In genomic region chr16:70649300-70649699, GRCh38 we compare ENCODE assay signal across 17 cellular contexts. TPM values are rescaled to one million over a fixed set of nuclear protein-coding genes. Genes with fewer than 3 reads are reported as not detected.
DNase-seq lines count a peak whose midpoint lies in the region; ATAC-seq and TF ChIP-seq lines count a peak whose summit lies in the region.
"Had no signal": no experiment of that assay in that cellular context is flagged by ENCODE, and none has a peak within 500 bp of the region (broad histone marks: within the 10 kb centered on the region; RNA-seq: fewer than 3 reads in every experiment).

No MANE protein-coding gene starts in this region.

- H3K27me3 Mint-ChIP-seq in neural progenitor cell (ENCODE audit: insufficient read depth, low read depth) (peaks cover 8% of the 10 kb centered on the region), MCF 10A (ENCODE audit: insufficient read depth, unreplicated experiment) (no peaks in the 10 kb centered on the region), GM23338 (ENCODE audit: insufficient read depth, low read depth, poor library complexity) (peaks cover 3% of the 10 kb centered on the region)
- H3K27me3 Mint-ChIP-seq: CD4-positive, alpha-beta T cell had no signal

- H2AFZ ChIP-seq in neural progenitor cell (replicated peaks) = no peak overlapping the region
- no peak overlapping the region for H2AFZ ChIP-seq in GM23338

- no peaks in the 10 kb centered on the region for H3K9me3 ChIP-seq in neural progenitor cell (ENCODE audit: low read depth)
- H3K9me3 ChIP-seq: BE2C had no signal

- H3K4me1 ChIP-seq in neural progenitor cell (no peaks in the 10 kb centered on the region), GM23338 (ENCODE audit: insufficient read depth) (no peaks in the 10 kb centered on the region)

- DNase-seq in M059J (ENCODE audit: low read depth) = peak; percentile 56
- DNase-seq in brain microvascular endothelial cell = peak; percentile 48
- DNase-seq in neural progenitor cell (ENCODE audit: low spot score) = no peak
- no peak for DNase-seq in MCF 10A (ENCODE audit: unreplicated experiment)
- no peak for DNase-seq in stimulated activated effector memory CD8-positive, alpha-beta T cell treated with anti-CD3 and anti-CD28 coated beads, Interleukin-12 subunit alpha, Interleukin-12 subunit beta, amount 100 ng/mL, for 72 hours (ENCODE audit: low spot score in 2 of 2)
- DNase-seq in GM23338 (ENCODE audit: low spot score) = no peak
- DNase-seq in NCI-H510A (lab: John Stamatoyannopoulos, UW) = no peak
- DNase-seq: BE2C; Calu3; CD4-positive, alpha-beta T cell; DMS53; KBM-7; NCI-H1048; NCI-H2081 treated with DMSO at 0.1 percent for 48 hours; NCI-H524 treated with DMSO at 0.1 percent for 48 hours; Right ventricle myocardium superior had no signal

- H3K4me1 Mint-ChIP-seq in neural progenitor cell (peaks cover 39% of the 10 kb centered on the region), MCF 10A (ENCODE audit: insufficient read depth, unreplicated experiment) (peaks cover 11% of the 10 kb centered on the region), GM23338 (peaks cover 18% of the 10 kb centered on the region)
- H3K4me1 Mint-ChIP-seq in stimulated activated effector memory CD8-positive, alpha-beta T cell treated with anti-CD3 and anti-CD28 coated beads, Interleukin-12 subunit alpha, Interleukin-12 subunit beta, amount 100 ng/mL, for 72 hours = peaks cover 6% of the 10 kb centered on the region

- H3K36me3 ChIP-seq in brain microvascular endothelial cell (replicated peaks) (no peaks in the 10 kb centered on the region), neural progenitor cell (no peaks in the 10 kb centered on the region), GM23338 (ENCODE audit: insufficient read depth) (no peaks in the 10 kb centered on the region)
- H3K36me3 ChIP-seq: BE2C had no signal

- no peak for ATAC-seq in stimulated activated effector memory CD8-positive, alpha-beta T cell treated with anti-CD3 and anti-CD28 coated beads, Interleukin-12 subunit alpha, Interleukin-12 subunit beta, amount 100 ng/mL, for 72 hours
- no peak for ATAC-seq in GM23338

- peaks cover 3% of the 10 kb centered on the region for H3K36me3 Mint-ChIP-seq in neural progenitor cell
- H3K36me3 Mint-ChIP-seq in MCF 10A (ENCODE audit: insufficient read depth, unreplicated experiment) = no peaks in the 10 kb centered on the region
- H3K36me3 Mint-ChIP-seq in stimulated activated effector memory CD8-positive, alpha-beta T cell treated with anti-CD3 and anti-CD28 coated beads, Interleukin-12 subunit alpha, Interleukin-12 subunit beta, amount 100 ng/mL, for 72 hours = no peaks in the 10 kb centered on the region
- H3K36me3 Mint-ChIP-seq in GM23338 (ENCODE audit: low read depth) = peaks cover 18% of the 10 kb centered on the region

- H3K27ac Mint-ChIP-seq in neural progenitor cell (peak overlapping the region; percentile 21), MCF 10A (ENCODE audit: low read depth, unreplicated experiment) (no peak overlapping the region), GM23338 (no peak overlapping the region)
- no peak overlapping the region for H3K27ac Mint-ChIP-seq in stimulated activated effector memory CD8-positive, alpha-beta T cell treated with anti-CD3 and anti-CD28 coated beads, Interleukin-12 subunit alpha, Interleukin-12 subunit beta, amount 100 ng/mL, for 72 hours
- H3K27ac Mint-ChIP-seq: CD4-positive, alpha-beta T cell had no signal

- intact Hi-C loops in MCF 10A (cut with micrococcal nuclease) = no loop called here

- TF ChIP-seq CTCF in brain microvascular endothelial cell (IDR thresholded peaks at IDR 0.05; ENCODE audit: low read depth, low read length, missing control alignments) (no peak), neural progenitor cell (IDR thresholded peaks at IDR 0.05) (no peak), MCF 10A (IDR thresholded peaks at IDR 0.05; ENCODE audit: unreplicated experiment) (no peak), GM23338 (conservative IDR thresholded peaks at IDR 0.05; ENCODE audit: low read depth in 2 of 2) (no peak)

- H3K9me3 Mint-ChIP-seq in neural progenitor cell = peaks cover 9% of the 10 kb centered on the region
- no peaks in the 10 kb centered on the region for H3K9me3 Mint-ChIP-seq in MCF 10A (ENCODE audit: unreplicated experiment)
- H3K9me3 Mint-ChIP-seq in stimulated activated effector memory CD8-positive, alpha-beta T cell treated with anti-CD3 and anti-CD28 coated beads, Interleukin-12 subunit alpha, Interleukin-12 subunit beta, amount 100 ng/mL, for 72 hours = no peaks in the 10 kb centered on the region
- H3K9me3 Mint-ChIP-seq in GM23338 = peaks cover 12% of the 10 kb centered on the region
- H3K9me3 Mint-ChIP-seq: CD4-positive, alpha-beta T cell had no signal

- BruUV-seq in MCF 10A (replicated peaks; lab: Mats Ljungman, UMichigan) = no TSS peak

- H3K4me3 ChIP-seq in brain microvascular endothelial cell (ENCODE audit: low read depth, low read length) (no peak overlapping the region), neural progenitor cell (no peak overlapping the region), GM23338 (no peak overlapping the region)
- H3K4me3 ChIP-seq: SK-N-MC had no signal

- POLR2A ChIA-PET in MCF 10A (lab: Yijun Ruan, JAX) = no interaction called here

- H3K27me3 ChIP-seq in brain microvascular endothelial cell (replicated peaks) = no peaks in the 10 kb centered on the region
- H3K27me3 ChIP-seq in neural progenitor cell = no peaks in the 10 kb centered on the region
- H3K27me3 ChIP-seq in GM23338 (ENCODE audit: insufficient read depth) = no peaks in the 10 kb centered on the region
- H3K27me3 ChIP-seq: BE2C had no signal

- H3K4me3 Mint-ChIP-seq in neural progenitor cell (no peak overlapping the region), MCF 10A (ENCODE audit: unreplicated experiment) (no peak overlapping the region), GM23338 (no peak overlapping the region)
- no peak overlapping the region for H3K4me3 Mint-ChIP-seq in stimulated activated effector memory CD8-positive, alpha-beta T cell treated with anti-CD3 and anti-CD28 coated beads, Interleukin-12 subunit alpha, Interleukin-12 subunit beta, amount 100 ng/mL, for 72 hours
- H3K4me3 Mint-ChIP-seq: CD4-positive, alpha-beta T cell had no signal

- H3K4me2 ChIP-seq in neural progenitor cell = no peak overlapping the region
- H3K4me2 ChIP-seq in GM23338 = no peak overlapping the region

- H3K27ac ChIP-seq in brain microvascular endothelial cell (no peak overlapping the region), neural progenitor cell (no peak overlapping the region), GM23338 (ENCODE audit: low read depth) (no peak overlapping the region)
- H3K27ac ChIP-seq: SK-N-MC had no signal

- no peak overlapping the region for H3K9ac ChIP-seq in neural progenitor cell

- no peaks in the 10 kb centered on the region for H4K20me1 ChIP-seq in neural progenitor cell (ENCODE audit: low read depth)
- no peaks in the 10 kb centered on the region for H4K20me1 ChIP-seq in GM23338 (replicated peaks; ENCODE audit: insufficient read depth)

- CTCF ChIA-PET in MCF 10A (lab: Yijun Ruan, JAX) = no interaction called here

- H3K9me2 ChIP-seq in GM23338 (ENCODE audit: insufficient read depth) = no peaks in the 10 kb centered on the region

- in situ Hi-C loops in brain microvascular endothelial cell (cut with HindIII; ENCODE audit: low pct_ligation_motif_present, low sequenced_read_pairs) = no loop called here

- H3F3A ChIP-seq in neural progenitor cell (ENCODE audit: low read depth) (no peaks in the 10 kb centered on the region), GM23338 (replicated peaks; ENCODE audit: low read depth) (no peaks in the 10 kb centered on the region)

- no peaks in the 10 kb centered on the region for H3K79me2 ChIP-seq in neural progenitor cell (ENCODE audit: low read depth)
- no peaks in the 10 kb centered on the region for H3K79me2 ChIP-seq in GM23338 (replicated peaks; ENCODE audit: insufficient read depth)

TF ChIP-seq in GM23338, 12 proteins besides CTCF, POLR2A, EP300 and RAD21:
- no peak for TF ChIP-seq JUNB (IDR thresholded peaks at IDR 0.05; ENCODE audit: unreplicated experiment)

RNA-seq across cellular contexts. Expression of gene IL34, which starts 2.9 kb away (rescaled TPM):
- total RNA-seq in M059J (2014; rRNA removed; shearing (Covaris generic)) = 0.86 TPM in 1 of 2 replicates, not detected in the other
- total RNA-seq in neural progenitor cell (ENCODE audit: low replicate concordance) = not detected in 2 replicates
- total RNA-seq in MCF 10A (2022) = not detected in 2 replicates
- 4.6 and 6.6 TPM in 2 replicates for total RNA-seq in GM23338 (2014; rRNA removed; shearing (Covaris generic))
- 3.1 and 4.3 TPM in 2 replicates for polyA plus RNA-seq in GM23338 (2016; fragmentation: Nextera tagmentation; extraction: Ambion mirVana)

RNA-seq across cellular contexts. Expression of gene MTSS2, which starts 36.6 kb away (rescaled TPM):
- total RNA-seq in M059J (2014; rRNA removed; shearing (Covaris generic)) = 39.3 and 69.0 TPM in 2 replicates
- total RNA-seq in neural progenitor cell (ENCODE audit: low replicate concordance) = 6.2 and 22.1 TPM in 2 replicates
- 75.8 and 78.7 TPM in 2 replicates for total RNA-seq in MCF 10A (2022)
- 16.5 and 19.6 TPM in 2 replicates for total RNA-seq in GM23338 (2014; rRNA removed; shearing (Covaris generic))
- 1.6 and 1.9 TPM in 2 replicates for polyA plus RNA-seq in GM23338 (2016; fragmentation: Nextera tagmentation; extraction: Ambion mirVana)

Comparison
In these comparisons a context has a peak if more than half of its experiments do, and no peak if none do; other contexts are left out.
1. DNase-seq: peak in M059J (single experiment) and brain microvascular endothelial cell (single experiment); none in neural progenitor cell (single experiment), MCF 10A (single experiment), stimulated activated effector memory CD8-positive, alpha-beta T cell treated with anti-CD3 and anti-CD28 coated beads, Interleukin-12 subunit alpha, Interleukin-12 subunit beta, amount 100 ng/mL, for 72 hours (0 of 2), GM23338 (single experiment) and NCI-H510A (single experiment).